In the genomic region with DNA sequence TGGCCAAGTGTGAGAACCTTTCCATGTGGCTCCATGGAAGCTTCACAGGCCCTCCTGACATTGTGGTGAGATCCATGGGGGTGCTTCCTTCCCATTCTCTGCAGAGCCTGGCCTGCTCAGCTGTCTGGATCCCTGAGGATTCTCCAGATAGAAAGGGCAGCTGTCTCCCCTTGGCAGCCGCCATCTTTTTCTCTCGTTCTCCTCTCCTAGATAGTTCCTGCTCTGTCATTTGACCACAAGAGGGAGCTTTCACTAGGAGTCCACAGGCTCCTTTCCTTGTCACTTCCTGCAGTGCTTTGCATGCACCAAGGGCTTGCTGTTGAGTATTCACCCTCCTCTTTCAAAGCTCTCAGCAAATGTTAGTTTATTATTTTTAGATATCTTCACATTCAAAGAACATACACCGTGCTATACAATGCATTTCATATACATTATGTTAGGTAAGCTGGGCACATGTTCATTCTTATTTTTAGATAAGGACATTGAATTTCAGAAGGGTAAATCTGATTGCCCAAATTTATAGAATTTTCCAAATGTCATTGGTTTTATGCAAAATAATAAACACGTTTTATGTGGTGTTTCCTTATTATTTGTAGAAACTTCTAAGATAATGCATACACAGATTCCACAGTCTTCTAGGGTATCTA, we compare ENCODE assay signal across 8 cellular contexts.
DNase-seq lines count a peak whose midpoint lies in the region; ATAC-seq and TF ChIP-seq lines count a peak whose summit lies in the region.

No MANE protein-coding gene starts in this region.

- H3K9me3 ChIP-seq in PC-3 (ENCODE audit: low read length) (no peaks in the 10 kb centered on the region), transverse colon (no peaks in the 10 kb centered on the region)

- peak; percentile 93 for ATAC-seq in PC-3
- no peak for ATAC-seq in GM21390 (IDR thresholded peaks at IDR 0.05; ENCODE audit: unreplicated experiment)

- H3K36me3 ChIP-seq in PC-3 (ENCODE audit: low read depth, low read length), result no peaks in the 10 kb centered on the region
- no peaks in the 10 kb centered on the region for H3K36me3 ChIP-seq in transverse colon

- no peaks in the 10 kb centered on the region for H4K20me1 ChIP-seq in PC-3 (ENCODE audit: low read length)

- H3K4me3 ChIP-seq in AG09309 (ENCODE audit: control insufficient read depth, low read depth, low read length) (no peak overlapping the region), PC-3 (ENCODE audit: low read length) (no peak overlapping the region), transverse colon (no peak overlapping the region)

- in situ Hi-C loops in GM13977 (cut with MboI; ENCODE audit: low pct_unique_long_range_greater_than_20kb, low sequenced_read_pairs, unreplicated experiment) (no loop called here), transverse colon (cut with MboI; ENCODE audit: low pct_ligation_motif_present in 1 of 4, low pct_unique_long_range_greater_than_20kb in 1 of 4, low sequenced_read_pairs in 3 of 4) (no loop called here)

- intact Hi-C loops in PC-3 (cut with micrococcal nuclease) (loop anchor here (10.0 kb wide), 1 partner anchor 250 kb away; no protein-coding TSS in a partner anchor), transverse colon (cut with DNase I; ENCODE audit: low total_unique reads) (loop anchor here (5.0 to 10.0 kb wide), 2 partner anchors 38 to 140 kb away; no protein-coding TSS in a partner anchor)

- no peaks in the 10 kb centered on the region for H3F3A ChIP-seq in PC-3 (ENCODE audit: low read length, unreplicated experiment)

- H3K4me1 ChIP-seq in PC-3 (ENCODE audit: insufficient read depth, low read length) (peaks cover 12% of the 10 kb centered on the region; the same call in 1 of the 2 replicates), transverse colon (no peaks in the 10 kb centered on the region)

- H3K27ac ChIP-seq in PC-3 (ENCODE audit: low read length) (no peak overlapping the region), transverse colon (no peak overlapping the region)

- H3K79me2 ChIP-seq in PC-3 (ENCODE audit: low read length), result no peaks in the 10 kb centered on the region

- no peaks in the 10 kb centered on the region for H3K9me2 ChIP-seq in PC-3 (replicated peaks; ENCODE audit: low read length)

- no peaks in the 10 kb centered on the region for H3K27me3 ChIP-seq in PC-3 (ENCODE audit: low read length)
- H3K27me3 ChIP-seq in transverse colon, result no peaks in the 10 kb centered on the region

- TF ChIP-seq CTCF in AG09309 (IDR thresholded peaks at IDR 0.05; ENCODE audit: control insufficient read depth, insufficient read depth, low read depth, low read length, missing control alignments), result peak; percentile 68
- TF ChIP-seq CTCF in GM13977 (IDR thresholded peaks at IDR 0.05; ENCODE audit: extremely low read depth, insufficient read depth, missing control alignments), result peak; percentile 36
- peak; percentile 75 for TF ChIP-seq CTCF in PC-3 (conservative IDR thresholded peaks at IDR 0.05; ENCODE audit: low read depth, low read length)
- peak; percentile 34 to 54 (median 39) for TF ChIP-seq CTCF in transverse colon (IDR thresholded peaks at IDR 0.05)

- TF ChIP-seq POLR2A in transverse colon (IDR thresholded peaks at IDR 0.05), result no peak

- no peak overlapping the region for H3K4me2 ChIP-seq in PC-3 (ENCODE audit: low read length)

- TF ChIP-seq EP300 in transverse colon (IDR thresholded peaks at IDR 0.05; ENCODE audit: low read depth), result no peak

- peak overlapping the region; percentile 89 for H2AFZ ChIP-seq in PC-3 (ENCODE audit: low read length)

- no TSS peak for BruUV-seq in PC-3 (replicated peaks; lab: Mats Ljungman, UMichigan)

- CTCF ChIA-PET in PC-3 (lab: Charles Lee), result interaction anchor here (0.5 to 1.2 kb wide), 3 partner anchors 147 to 255 kb away, joined by 3 to 4 read pairs (median 3); no protein-coding TSS in a partner anchor

- DNase-seq in AG09309 (ENCODE audit: low read depth) (no peak), GM13977 (ENCODE audit: low spot score) (no peak), LHCN-M2 (ENCODE audit: low read depth) (peak; percentile 90), PC-3 (peak; percentile 79), left kidney (ENCODE audit: low read depth, low spot score) (peak; percentile 87), transverse colon (no peak)
- peak; percentile 11 for DNase-seq in central memory CD4-positive, alpha-beta T cell

- WGBS in transverse colon (ENCODE audit: low coverage in 1 of 2), 2 donors, result 78 to 82% methylated on average over 2 to 4 of the region's 4 CpGs

- POLR2A ChIA-PET in PC-3 (lab: Charles Lee; ENCODE audit: unreplicated experiment), result no interaction called here

- no peak overlapping the region for H3K9ac ChIP-seq in PC-3 (ENCODE audit: low read length)

Comparison
In these comparisons a context has a peak if more than half of its experiments do, and no peak if none do; other contexts are left out.
1. DNase-seq: peak in LHCN-M2 (single experiment), PC-3 (single experiment), central memory CD4-positive, alpha-beta T cell (single experiment) and left kidney (single experiment); none in AG09309 (single experiment), GM13977 (single experiment) and transverse colon (single experiment).
2. Peak in every context shown above with its lines, with median percentiles within 50 percentile points of each other: CTCF ChIP-seq.